10 cellular contexts compared by ENCODE assay signal in the genomic region with DNA sequence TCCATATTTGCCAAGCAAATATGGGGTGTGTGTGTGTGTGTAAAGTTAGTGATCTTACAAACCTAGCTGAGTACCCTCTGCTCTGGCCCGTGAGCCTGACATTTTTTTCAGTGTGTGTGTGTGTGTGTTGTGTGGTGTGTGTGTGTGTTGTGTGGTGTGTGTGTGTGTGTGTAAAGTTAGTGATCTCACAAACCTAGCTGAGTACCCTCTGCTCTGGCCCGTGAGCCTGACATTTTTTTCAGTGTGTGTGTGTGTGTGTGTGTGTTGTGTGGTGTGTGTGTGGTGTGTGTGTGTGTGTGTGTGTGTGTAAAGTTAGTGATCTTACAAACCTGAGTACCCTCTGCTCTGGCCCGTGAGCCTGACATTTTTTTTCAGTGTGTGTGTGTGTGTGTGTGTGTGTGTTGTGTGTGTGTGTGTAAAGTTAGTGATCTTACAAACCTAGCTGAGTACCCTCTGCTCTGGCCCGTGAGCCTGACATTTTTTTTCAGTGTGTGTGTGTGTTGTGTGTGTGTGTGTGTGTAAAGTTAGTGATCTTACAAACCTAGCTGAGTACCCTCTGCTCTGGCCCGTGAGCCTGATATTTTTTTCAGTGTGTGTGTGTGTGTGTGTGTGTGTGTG. TPM values are rescaled to one million over a fixed set of nuclear protein-coding genes. Genes with fewer than 3 reads are reported as not detected.
DNase-seq lines count a peak whose midpoint lies in the region; ATAC-seq and TF ChIP-seq lines count a peak whose summit lies in the region.
"Not testable (repeated sequence)": the region's sequence is repeated elsewhere in the genome, so short reads cannot be mapped to it uniquely, and the experiment has no call there.
"Had no signal": no experiment of that assay in that cellular context is flagged by ENCODE, and none has a peak within 500 bp of the region (broad histone marks: within the 10 kb centered on the region; RNA-seq: fewer than 3 reads in every experiment).

No MANE protein-coding gene starts in this region.

- not testable (repeated sequence) for H3K9me3 ChIP-seq in SU-DHL-6 (ENCODE audit: insufficient read depth, low read length); cardiac muscle cell (ENCODE audit: low read depth)

- peaks cover 25% of the 10 kb centered on the region for H3K4me1 Mint-ChIP-seq in activated naive CD4-positive, alpha-beta T cell treated with anti-CD3 and anti-CD28 coated beads, Interleukin-2, amount 10 ng/mL, durations not matched to agents 7 days and 5 days
- H3K4me1 Mint-ChIP-seq in dendritic cell treated with granulocyte-macrophage colony-stimulating factor and Interleukin-4, amounts not matched to agents 40 ng/mL and 50 ng/mL, for 4 days (ENCODE audit: low read depth): peaks cover 32% of the 10 kb centered on the region
- H3K4me1 Mint-ChIP-seq in natural killer cell: peaks cover 0 to 25% of the 10 kb centered on the region in 2 donors
- H3K4me1 Mint-ChIP-seq in stimulated activated naive CD8-positive, alpha-beta T cell treated with anti-CD3 and anti-CD28 coated beads, Interleukin-15, Interleukin-2, amounts not matched to agents 100 ng/mL and 50 ng/mL, for 24 hours (ENCODE audit: low read depth): peaks cover 12% of the 10 kb centered on the region

- not testable (repeated sequence) for H4K20me1 ChIP-seq in SU-DHL-6 (ENCODE audit: low read depth, low read length)

- peak overlapping the region; percentile 29; the same call in 1 of the 2 replicates for H3K27ac ChIP-seq in SU-DHL-6 (ENCODE audit: low read depth, low read length)
- peak overlapping the region; percentile 85 for H3K27ac ChIP-seq in cardiac muscle cell

- H3K9me2 ChIP-seq in SU-DHL-6 (replicated peaks; ENCODE audit: insufficient read depth, low read length): not testable (repeated sequence)

- POLR2A ChIA-PET in BJ (lab: Charles Lee): interaction anchor here (0.5 kb wide), 1 partner anchor 12 kb away, joined by 22 read pairs; no protein-coding TSS in a partner anchor

- H3K79me2 ChIP-seq in SU-DHL-6 (ENCODE audit: insufficient read depth, low read length): not testable (repeated sequence)

- peak overlapping the region; percentile 95 for H2AFZ ChIP-seq in SU-DHL-6 (ENCODE audit: low read depth, low read length, severe bottlenecking)

- H3K4me1 ChIP-seq in cardiac muscle cell (ENCODE audit: low read depth): not testable (repeated sequence)

- H3K36me3 Mint-ChIP-seq in activated naive CD4-positive, alpha-beta T cell treated with anti-CD3 and anti-CD28 coated beads, Interleukin-2, amount 10 ng/mL, durations not matched to agents 7 days and 5 days: peaks cover 11% of the 10 kb centered on the region
- H3K36me3 Mint-ChIP-seq in dendritic cell treated with granulocyte-macrophage colony-stimulating factor and Interleukin-4, amounts not matched to agents 40 ng/mL and 50 ng/mL, for 4 days (ENCODE audit: low read depth): peaks cover 16% of the 10 kb centered on the region
- H3K36me3 Mint-ChIP-seq in natural killer cell; stimulated activated naive CD8-positive, alpha-beta T cell treated with anti-CD3 and anti-CD28 coated beads, Interleukin-15, Interleukin-2, amounts not matched to agents 100 ng/mL and 50 ng/mL, for 24 hours (ENCODE audit: low read depth): not testable (repeated sequence)

- H3K9ac ChIP-seq in SU-DHL-6 (ENCODE audit: low read length): peak overlapping the region; percentile 89

- H3K27ac Mint-ChIP-seq in activated naive CD4-positive, alpha-beta T cell treated with anti-CD3 and anti-CD28 coated beads, Interleukin-2, amount 10 ng/mL, durations not matched to agents 7 days and 5 days: peak overlapping the region; percentile 97
- peak overlapping the region; percentile 94 for H3K27ac Mint-ChIP-seq in dendritic cell treated with granulocyte-macrophage colony-stimulating factor and Interleukin-4, amounts not matched to agents 40 ng/mL and 50 ng/mL, for 4 days
- peak overlapping the region; percentile 72 to 96 for H3K27ac Mint-ChIP-seq in natural killer cell
- peak overlapping the region; percentile 58 for H3K27ac Mint-ChIP-seq in stimulated activated naive CD8-positive, alpha-beta T cell treated with anti-CD3 and anti-CD28 coated beads, Interleukin-15, Interleukin-2, amounts not matched to agents 100 ng/mL and 50 ng/mL, for 24 hours

- CTCF ChIA-PET in BJ (lab: Yijun Ruan, JAX): interaction anchor here (0.7 kb wide), 1 partner anchor 197 kb away, joined by 3 read pairs; no protein-coding TSS in a partner anchor
- CTCF ChIA-PET in activated naive CD4-positive, alpha-beta T cell treated with anti-CD3 and anti-CD28 coated beads, Interleukin-2, amount 10 ng/mL, durations not matched to agents 7 days and 5 days (lab: Charles Lee): interaction anchor here (0.6 to 1.0 kb wide), 3 partner anchors 23 to 147 kb away, joined by 3 read pairs; no protein-coding TSS in a partner anchor

- not testable (repeated sequence) for H3K27me3 Mint-ChIP-seq in activated naive CD4-positive, alpha-beta T cell treated with anti-CD3 and anti-CD28 coated beads, Interleukin-2, amount 10 ng/mL, durations not matched to agents 7 days and 5 days; dendritic cell treated with granulocyte-macrophage colony-stimulating factor and Interleukin-4, amounts not matched to agents 40 ng/mL and 50 ng/mL, for 4 days; natural killer cell (ENCODE audit: low read depth in 2 of 2); stimulated activated naive CD8-positive, alpha-beta T cell treated with anti-CD3 and anti-CD28 coated beads, Interleukin-15, Interleukin-2, amounts not matched to agents 100 ng/mL and 50 ng/mL, for 24 hours

- H3K4me3 Mint-ChIP-seq in activated naive CD4-positive, alpha-beta T cell treated with anti-CD3 and anti-CD28 coated beads, Interleukin-2, amount 10 ng/mL, durations not matched to agents 7 days and 5 days: peak overlapping the region; percentile 92
- peak overlapping the region; percentile 50 for H3K4me3 Mint-ChIP-seq in dendritic cell treated with granulocyte-macrophage colony-stimulating factor and Interleukin-4, amounts not matched to agents 40 ng/mL and 50 ng/mL, for 4 days
- peak overlapping the region; percentile 78 for H3K4me3 Mint-ChIP-seq in natural killer cell
- peak overlapping the region; percentile 92 for H3K4me3 Mint-ChIP-seq in stimulated activated naive CD8-positive, alpha-beta T cell treated with anti-CD3 and anti-CD28 coated beads, Interleukin-15, Interleukin-2, amounts not matched to agents 100 ng/mL and 50 ng/mL, for 24 hours

- H3K4me3 ChIP-seq in BJ (ENCODE audit: low read depth, low read length) (peak overlapping the region; percentile 89; the same call in 1 of the 2 replicates), HFF-Myc (replicated peaks; ENCODE audit: low read depth, low read length) (peak overlapping the region; percentile 69), cardiac muscle cell (peak overlapping the region; percentile 81)
- not testable (repeated sequence) for H3K4me3 ChIP-seq in SU-DHL-6 (ENCODE audit: insufficient read depth, low read length, poor library complexity, severe bottlenecking)

- H3K27me3 ChIP-seq in BJ (ENCODE audit: control insufficient read depth, insufficient read depth, low read length); SU-DHL-6 (ENCODE audit: low read length); cardiac muscle cell: not testable (repeated sequence)

- not testable (repeated sequence) for ATAC-seq in natural killer cell

- not testable (repeated sequence) for DNase-seq in BJ (ENCODE audit: low read depth); HFF-Myc (ENCODE audit: extremely low read depth, low read depth); activated naive CD4-positive, alpha-beta T cell treated with anti-CD3 and anti-CD28 coated beads, Interleukin-2, amount 10 ng/mL, durations not matched to agents 7 days and 5 days; natural killer cell
- peak in 1 of 2 donors; percentile 21 for DNase-seq in cardiac muscle cell (ENCODE audit: low read depth in 1 of 2, low spot score in 1 of 2)

- intact Hi-C loops in dendritic cell treated with granulocyte-macrophage colony-stimulating factor and Interleukin-4, amounts not matched to agents 40 ng/mL and 50 ng/mL, for 4 days (cut with micrococcal nuclease): loop anchor here (5.0 kb wide), 1 partner anchor 115 kb away; a partner anchor contains a TSS
- intact Hi-C loops in natural killer cell (cut with micrococcal nuclease): loop anchor here (5.0 kb wide), 2 partner anchors 40 to 185 kb away; a partner anchor contains a TSS

- H3F3A ChIP-seq in SU-DHL-6 (ENCODE audit: insufficient read depth): peaks cover 17% of the 10 kb centered on the region; the same call in 1 of the 2 replicates

- not testable (repeated sequence) for H3K9me3 Mint-ChIP-seq in activated naive CD4-positive, alpha-beta T cell treated with anti-CD3 and anti-CD28 coated beads, Interleukin-2, amount 10 ng/mL, durations not matched to agents 7 days and 5 days; dendritic cell treated with granulocyte-macrophage colony-stimulating factor and Interleukin-4, amounts not matched to agents 40 ng/mL and 50 ng/mL, for 4 days; natural killer cell; stimulated activated naive CD8-positive, alpha-beta T cell treated with anti-CD3 and anti-CD28 coated beads, Interleukin-15, Interleukin-2, amounts not matched to agents 100 ng/mL and 50 ng/mL, for 24 hours

- not testable (repeated sequence) for TF ChIP-seq CTCF in BJ (IDR thresholded peaks at IDR 0.05; ENCODE audit: insufficient read depth, low read depth, low read length); HFF-Myc (IDR thresholded peaks at IDR 0.05; ENCODE audit: low read depth, low read length, missing control alignments); SU-DHL-6 (IDR thresholded peaks at IDR 0.05; ENCODE audit: insufficient read depth, low read length, poor library complexity, severe bottlenecking); cardiac muscle cell (IDR thresholded peaks at IDR 0.05; ENCODE audit: low read depth, low read length); natural killer cell (IDR thresholded peaks at IDR 0.05)

- H3K36me3 ChIP-seq in BJ (ENCODE audit: control insufficient read depth, insufficient read depth, low read length); SU-DHL-6 (ENCODE audit: low read length); cardiac muscle cell: not testable (repeated sequence)

- H3K4me2 ChIP-seq in SU-DHL-6 (ENCODE audit: low read depth, low read length, poor library complexity, severe bottlenecking): peak overlapping the region; percentile 63

RNA-seq across cellular contexts. Expression of a gene that starts 1.1 kb away (rescaled TPM):
- 7.6 and 11.1 TPM in 2 replicates for polyA plus RNA-seq in BJ (2011; rRNA removed)
- polyA minus RNA-seq in BJ (2011; rRNA and poly(A)+ RNA removed): 0.95 and 1.9 TPM in 2 replicates
- total RNA-seq in cardiac muscle cell: 24.6 and 38.7 TPM in 2 replicates
- 81.7 and 86.5 TPM in 2 replicates for polyA plus RNA-seq in cardiac muscle cell
- total RNA-seq in natural killer cell: 1 to 10 TPM; 3.6 to 7.3 (median 5.4) TPM

RNA-seq across cellular contexts. Expression of a gene that starts 21.3 kb away (rescaled TPM):
- polyA plus RNA-seq in BJ (2011; rRNA removed) (not detected in 2 replicates), cardiac muscle cell (not detected in 2 replicates)
- not detected in 2 replicates for polyA minus RNA-seq in BJ (2011; rRNA and poly(A)+ RNA removed)
- total RNA-seq in cardiac muscle cell (not detected in 2 replicates), natural killer cell (1 to 10 TPM; 3.2 to 8.0 (median 7.1) TPM)
- total RNA-seq: Right ventricle myocardium inferior, tibial nerve had no signal

RNA-seq across cellular contexts. Expression of a gene that starts 29.4 kb away (rescaled TPM):
- polyA plus RNA-seq in BJ (2011; rRNA removed) (73.3 and 75.0 TPM in 2 replicates), cardiac muscle cell (23.6 and 30.6 TPM in 2 replicates)
- 137 and 144 TPM in 2 replicates for polyA minus RNA-seq in BJ (2011; rRNA and poly(A)+ RNA removed)
- total RNA-seq in cardiac muscle cell (55.2 and 66.5 TPM in 2 replicates), natural killer cell (100 to 1,000 TPM; 105 to 123 (median 110) TPM)
